In genomic region chr19:1409204-1410005, GRCh38 we compare ENCODE assay signal across 8 cellular contexts. TPM values are rescaled to one million over a fixed set of nuclear protein-coding genes. Genes with fewer than 3 reads are reported as not detected.
DNase-seq lines count a peak whose midpoint lies in the region; ATAC-seq and TF ChIP-seq lines count a peak whose summit lies in the region.

No MANE protein-coding gene starts in this region.

- H2BK120ac ChIP-seq in trophoblast cell (ENCODE audit: insufficient read depth, low read length, poor library complexity) = no peak overlapping the region

- no peak overlapping the region for H3K18ac ChIP-seq in trophoblast cell (ENCODE audit: low read length)

- H3K9ac ChIP-seq in trophoblast cell (ENCODE audit: low read length) = peak overlapping the region; percentile 95

- WGBS in esophagus, 2 donors = 37 to 41% methylated on average over 33 of the region's 33 CpGs
- no CpG with 5 or more reads among the region's 33 CpGs for WGBS in trophoblast cell (ENCODE audit: extremely low coverage, insufficient coverage, insufficient read length)

- no peaks in the 10 kb centered on the region for H3K27me3 Mint-ChIP-seq in Caco-2 (ENCODE audit: insufficient read depth, unreplicated experiment)

- POLR2A ChIA-PET in Caco-2 (lab: Charles Lee) = no interaction called here

- no peak overlapping the region for H2BK5ac ChIP-seq in trophoblast cell (ENCODE audit: low read depth, low read length, poor library complexity)

- H3K9me3 ChIP-seq in Caco-2 (no peaks in the 10 kb centered on the region), Peyer's patch (no peaks in the 10 kb centered on the region), esophagus (ENCODE audit: control insufficient read depth in 2 of 2, insufficient read depth in 1 of 2, low read depth in 1 of 2, low read length in 1 of 2) (no peaks in the 10 kb centered on the region), trophoblast cell (ENCODE audit: insufficient read depth, low read depth, low read length) (peaks cover 2% of the 10 kb centered on the region)

- peaks cover 18% of the 10 kb centered on the region for H3K79me1 ChIP-seq in trophoblast cell (ENCODE audit: low read length)

- no peak for ATAC-seq in GM21526 (IDR thresholded peaks at IDR 0.05; ENCODE audit: low FRiP score, unreplicated experiment)
- no peak for ATAC-seq in GM21381 (IDR thresholded peaks at IDR 0.05; ENCODE audit: unreplicated experiment)
- ATAC-seq in GM18861 (IDR thresholded peaks at IDR 0.05; ENCODE audit: unreplicated experiment) = no peak

- no peak overlapping the region for H4K8ac ChIP-seq in trophoblast cell (ENCODE audit: low read depth, low read length)

- no peak overlapping the region for H2BK12ac ChIP-seq in trophoblast cell (ENCODE audit: low read length)

- H2AK5ac ChIP-seq in trophoblast cell (ENCODE audit: low read length) = peak overlapping the region; percentile 72

- DNase-seq in Caco-2 (no peak), Peyer's patch (no peak), trophoblast cell (no peak), GM13977 (ENCODE audit: low spot score) (no peak)

- H3K4me3 Mint-ChIP-seq in Caco-2 (ENCODE audit: unreplicated experiment) = peak overlapping the region; percentile 82

- BruUV-seq in Caco-2 (replicated peaks; lab: Mats Ljungman, UMichigan) = TSS peak; percentile 33

- H3K23ac ChIP-seq in trophoblast cell (ENCODE audit: low read length) = no peak overlapping the region

- H3K27ac ChIP-seq in Peyer's patch (peak overlapping the region; percentile 94 to 98 (median 97)), esophagus (ENCODE audit: low read depth in 2 of 2, low read length in 1 of 2) (peak overlapping the region; percentile 95 to 97), trophoblast cell (ENCODE audit: low read depth, low read length) (peak overlapping the region; percentile 83)

- in situ Hi-C loops in GM13977 (cut with MboI; ENCODE audit: low pct_unique_long_range_greater_than_20kb, low sequenced_read_pairs, unreplicated experiment) = no loop called here

- H3K36me3 ChIP-seq in Caco-2 (ENCODE audit: control insufficient read depth, insufficient read depth, low read length) = peaks cover 1% of the 10 kb centered on the region; the same call in 1 of the 2 replicates
- H3K36me3 ChIP-seq in Peyer's patch = peaks cover 0 to 19% (median 0%) of the 10 kb centered on the region in 3 donors
- peaks cover 0 to 15% of the 10 kb centered on the region in 2 donors for H3K36me3 ChIP-seq in esophagus (ENCODE audit: control insufficient read depth in 2 of 2, insufficient read depth in 2 of 2, low read length in 1 of 2)
- H3K36me3 ChIP-seq in trophoblast cell (ENCODE audit: control insufficient read depth in 1 of 2, insufficient read depth in 2 of 2, low read length in 2 of 2) = peaks cover 37 to 39% of the 10 kb centered on the region in 2 experiments

- intact Hi-C loops in Caco-2 (cut with micrococcal nuclease; ENCODE audit: unreplicated experiment) = loop anchor here (5.0 kb wide), 1 partner anchor 63 kb away; no protein-coding TSS in a partner anchor

- H3K4me3 ChIP-seq in Caco-2 (ENCODE audit: low read depth, low read length) = peak overlapping the region; percentile 84
- peak overlapping the region; percentile 94 to 100 (median 99) for H3K4me3 ChIP-seq in Peyer's patch
- peak overlapping the region; percentile 87 to 97 for H3K4me3 ChIP-seq in esophagus (ENCODE audit: low read depth in 1 of 2, low read length in 2 of 2)
- H3K4me3 ChIP-seq in trophoblast cell (ENCODE audit: low read depth, low read length) = peak overlapping the region; percentile 86

- peak overlapping the region; percentile 65 for H3K14ac ChIP-seq in trophoblast cell (ENCODE audit: low read length)

- no peak overlapping the region for H4K12ac ChIP-seq in trophoblast cell (ENCODE audit: low read depth, low read length)

- TF ChIP-seq CTCF in Caco-2 (IDR thresholded peaks at IDR 0.05; ENCODE audit: insufficient read depth in 1 of 2, low read depth in 1 of 2, low read length in 1 of 2, severe bottlenecking in 1 of 2, unreplicated experiment in 1 of 2) (no peak), Peyer's patch (IDR thresholded peaks at IDR 0.05) (no peak), GM13977 (IDR thresholded peaks at IDR 0.05; ENCODE audit: extremely low read depth, insufficient read depth, missing control alignments) (no peak)

- peak overlapping the region; percentile 96 for H3K4ac ChIP-seq in trophoblast cell (ENCODE audit: low read depth, low read length)

- H3K4me2 ChIP-seq in trophoblast cell (ENCODE audit: low read length) = peak overlapping the region; percentile 62

- H2AFZ ChIP-seq in trophoblast cell (ENCODE audit: insufficient read depth, low read length, poor library complexity) = peak overlapping the region; percentile 4

- H3K27me3 ChIP-seq in Caco-2 (replicated peaks; ENCODE audit: control insufficient read depth, insufficient read depth, low read length) (no peaks in the 10 kb centered on the region), Peyer's patch (no peaks in the 10 kb centered on the region), esophagus (ENCODE audit: control insufficient read depth in 1 of 2, insufficient read depth in 2 of 2, low read length in 2 of 2) (no peaks in the 10 kb centered on the region), trophoblast cell (ENCODE audit: insufficient read depth, low read length) (no peaks in the 10 kb centered on the region)

- peaks cover 46% of the 10 kb centered on the region for H3K36me3 Mint-ChIP-seq in Caco-2 (ENCODE audit: insufficient read depth, unreplicated experiment)

- no peak for TF ChIP-seq POLR2A in Peyer's patch (IDR thresholded peaks at IDR 0.05)

- CTCF ChIA-PET in Caco-2 (lab: Charles Lee) = no interaction called here

- H4K91ac ChIP-seq in trophoblast cell (ENCODE audit: low read depth, low read length) = peak overlapping the region; percentile 33

- H3K79me2 ChIP-seq in trophoblast cell (ENCODE audit: control insufficient read depth, insufficient read depth, low read length, poor library complexity) = peaks cover 59% of the 10 kb centered on the region

- no peaks in the 10 kb centered on the region for H3K9me3 Mint-ChIP-seq in Caco-2 (ENCODE audit: unreplicated experiment)

- H3K4me1 ChIP-seq in Caco-2 = peaks cover 19% of the 10 kb centered on the region; the same call in 1 of the 2 replicates
- H3K4me1 ChIP-seq in Peyer's patch = peaks cover 10 to 57% (median 36%) of the 10 kb centered on the region in 4 donors
- H3K4me1 ChIP-seq in esophagus (ENCODE audit: control insufficient read depth in 2 of 2, insufficient read depth in 2 of 2, low read length in 1 of 2) = peaks cover 29 to 42% of the 10 kb centered on the region in 2 donors
- peaks cover 28 to 30% of the 10 kb centered on the region in 2 experiments for H3K4me1 ChIP-seq in trophoblast cell (ENCODE audit: control insufficient read depth in 1 of 2, insufficient read depth in 2 of 2, low read length in 2 of 2)

- peak overlapping the region; percentile 87 for H3K27ac Mint-ChIP-seq in Caco-2 (ENCODE audit: unreplicated experiment)

- peaks cover 18% of the 10 kb centered on the region for H3K4me1 Mint-ChIP-seq in Caco-2 (ENCODE audit: low read depth, unreplicated experiment)

RNA-seq across cellular contexts. Expression of gene DAZAP1, which starts 2.0 kb away (rescaled TPM):
- total RNA-seq in Caco-2 (2022) = 165 and 180 TPM in 2 replicates
- total RNA-seq in Peyer's patch = 10 to 100 TPM; 37.5 to 90.9 (median 58.2) TPM
- 10 to 100 TPM; 64.9 to 75.3 TPM for polyA plus RNA-seq in esophagus
- 126 and 130 TPM in 2 replicates for polyA plus RNA-seq in trophoblast cell (2013)

RNA-seq across cellular contexts. Expression of gene GAMT, which starts 8.1 kb away (rescaled TPM):
- 67.3 and 75.7 TPM in 2 replicates for total RNA-seq in Caco-2 (2022)
- total RNA-seq in Peyer's patch = 1 to 10 TPM in 2 of 4 donors, not detected in 2; 2.5 to 3.1 TPM
- polyA plus RNA-seq in esophagus = 10 to 100 TPM; 10.9 to 18.4 TPM
- polyA plus RNA-seq in trophoblast cell (2013) = 20.3 and 20.6 TPM in 2 replicates

RNA-seq across cellular contexts. Expression of gene NDUFS7, which starts 25.7 kb away (rescaled TPM):
- 111 and 114 TPM in 2 replicates for total RNA-seq in Caco-2 (2022)
- 100 to 1,000 TPM in 3 of 4 donors, 10 to 100 TPM in 1; 99.9 to 165 (median 156) TPM for total RNA-seq in Peyer's patch
- polyA plus RNA-seq in esophagus = 100 to 1,000 TPM; 106 to 160 TPM
- 38.6 and 39.3 TPM in 2 replicates for polyA plus RNA-seq in trophoblast cell (2013)

RNA-seq across cellular contexts. Expression of gene RPS15, which starts 28.8 kb away (rescaled TPM):
- total RNA-seq in Caco-2 (2022) (1,192 and 1,341 TPM in 2 replicates), Peyer's patch (1,000 to 10,000 TPM; 1,044 to 1,915 (median 1,354) TPM)
- polyA plus RNA-seq in esophagus = 1,000 to 10,000 TPM; 2,888 to 3,260 TPM
- 1,862 and 1,936 TPM in 2 replicates for polyA plus RNA-seq in trophoblast cell (2013)

RNA-seq across cellular contexts. Expression of gene APC2, which starts 40.5 kb away (rescaled TPM):
- total RNA-seq in Caco-2 (2022) (9.5 and 11.3 TPM in 2 replicates), Peyer's patch (under 1 TPM in 3 of 4 donors, not detected in 1; 0.18 to 0.76 (median 0.27) TPM)
- under 1 TPM; 0.02 to 0.10 TPM for polyA plus RNA-seq in esophagus
- 0.18 and 0.40 TPM in 2 replicates for polyA plus RNA-seq in trophoblast cell (2013)

Comparison
In these comparisons a context has a peak if more than half of its experiments do, and no peak if none do; other contexts are left out.
1. RNA of gene GAMT, which starts 8.1 kb away (total RNA-seq): 67.3 to 75.7 TPM in Caco-2; 2.5 to 3.1 TPM in Peyer's patch; every median in the first group is over 10 times any median in the second.
2. Peak in every context shown above with its lines, with median percentiles within 50 percentile points of each other: H3K4me3 ChIP-seq and H3K27ac ChIP-seq.